ENCODE assay signal across 18 cellular contexts in the genomic region with DNA sequence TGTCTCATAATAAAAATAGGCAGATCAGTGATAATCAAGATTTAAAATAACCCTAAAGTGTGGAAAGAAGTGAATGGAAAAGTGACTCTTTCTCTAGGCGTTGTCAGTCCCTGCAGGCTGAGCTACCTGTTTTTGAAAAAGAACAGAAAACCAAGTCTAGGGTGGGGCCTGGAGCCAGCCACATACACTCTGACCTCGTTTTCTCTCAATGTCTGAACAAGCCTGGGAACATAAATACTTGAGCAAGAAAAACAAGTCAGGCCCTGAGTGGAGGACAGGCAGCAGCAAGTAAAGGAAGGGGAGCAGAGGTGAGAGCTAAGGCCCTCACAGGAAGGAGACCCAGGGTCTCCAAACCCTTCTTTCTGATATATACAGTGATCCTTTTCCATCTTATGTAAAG.
"Had no signal": no experiment of that assay in that cellular context is flagged by ENCODE, and none has a peak within 500 bp of the region (broad histone marks: within the 10 kb centered on the region; RNA-seq: fewer than 3 reads in every experiment).

No MANE protein-coding gene starts in this region.

- ATAC-seq: heart left ventricle; naive thymus-derived CD4-positive, alpha-beta T cell; stimulated activated naive B cell treated with anti-CD40 and anti-IgM and Interleukin-4, amounts not matched to agents 10 μg/mL and 1 μg/mL and 100 μg/mL, for 72 hours; stimulated activated naive CD8-positive, alpha-beta T cell treated with anti-CD3 and anti-CD28 coated beads, Interleukin-15, amount 100 ng/mL, for 72 hours had no signal

- H3K27ac Mint-ChIP-seq: naive thymus-derived CD4-positive, alpha-beta T cell; stimulated activated naive B cell treated with anti-CD40 and anti-IgM and Interleukin-4, amounts not matched to agents 10 μg/mL and 1 μg/mL and 100 μg/mL, for 72 hours had no signal

- H3K4me3 Mint-ChIP-seq: naive thymus-derived CD4-positive, alpha-beta T cell; stimulated activated naive B cell treated with anti-CD40 and anti-IgM and Interleukin-4, amounts not matched to agents 10 μg/mL and 1 μg/mL and 100 μg/mL, for 72 hours; stimulated activated naive CD8-positive, alpha-beta T cell treated with anti-CD3 and anti-CD28 coated beads, Interleukin-15, amount 100 ng/mL, for 72 hours had no signal

- DNase-seq: effector memory CD4-positive, alpha-beta T cell; heart left ventricle; hypothalamus; left ventricle myocardium inferior; mesendoderm; naive thymus-derived CD4-positive, alpha-beta T cell; sigmoid colon; stimulated activated CD4-positive, alpha-beta T cell treated with anti-CD3 and anti-CD28 coated beads, Interleukin-2, amount 100 ng/mL, for 24 hours; stimulated activated CD4-positive, alpha-beta T cell treated with anti-CD3 and anti-CD28 coated beads, Interleukin-4, amount 100 ng/mL, for 4 hours; stimulated activated naive B cell treated with anti-CD40 and anti-IgM and Interleukin-4, amounts not matched to agents 10 μg/mL and 1 μg/mL and 100 μg/mL, for 72 hours; stimulated activated naive CD8-positive, alpha-beta T cell treated with anti-CD3 and anti-CD28 coated beads, Interleukin-15, amount 100 ng/mL, for 72 hours; upper lobe of left lung had no signal

- H3K4me1 Mint-ChIP-seq: naive thymus-derived CD4-positive, alpha-beta T cell; stimulated activated naive B cell treated with anti-CD40 and anti-IgM and Interleukin-4, amounts not matched to agents 10 μg/mL and 1 μg/mL and 100 μg/mL, for 72 hours; stimulated activated naive CD8-positive, alpha-beta T cell treated with anti-CD3 and anti-CD28 coated beads, Interleukin-15, amount 100 ng/mL, for 72 hours had no signal

- H3K4me3 ChIP-seq: cardiac muscle cell, heart left ventricle, left ventricle myocardium inferior, lung, sigmoid colon, skin epidermis, thoracic aorta, upper lobe of left lung had no signal

- H3K27ac ChIP-seq: cardiac muscle cell, epithelial cell of prostate, heart left ventricle, left ventricle myocardium inferior, neutrophil, sigmoid colon, thoracic aorta, upper lobe of left lung had no signal

- H3K9me3 Mint-ChIP-seq: naive thymus-derived CD4-positive, alpha-beta T cell; stimulated activated naive B cell treated with anti-CD40 and anti-IgM and Interleukin-4, amounts not matched to agents 10 μg/mL and 1 μg/mL and 100 μg/mL, for 72 hours; stimulated activated naive CD8-positive, alpha-beta T cell treated with anti-CD3 and anti-CD28 coated beads, Interleukin-15, amount 100 ng/mL, for 72 hours had no signal

- H3K4me1 ChIP-seq: heart left ventricle, left ventricle myocardium inferior, sigmoid colon, upper lobe of left lung had no signal

- H3K36me3 ChIP-seq: cardiac muscle cell, heart left ventricle, left ventricle myocardium inferior, neutrophil, sigmoid colon, thoracic aorta, upper lobe of left lung had no signal

- H3K36me3 Mint-ChIP-seq: naive thymus-derived CD4-positive, alpha-beta T cell; stimulated activated naive B cell treated with anti-CD40 and anti-IgM and Interleukin-4, amounts not matched to agents 10 μg/mL and 1 μg/mL and 100 μg/mL, for 72 hours had no signal

- H3K27me3 ChIP-seq: cardiac muscle cell, sigmoid colon, upper lobe of left lung had no signal

- H3K9me3 ChIP-seq: heart left ventricle, left ventricle myocardium inferior, neutrophil, sigmoid colon, thoracic aorta, upper lobe of left lung had no signal
